Comparison of ENCODE assay signal across 14 cellular contexts in the genomic region with DNA sequence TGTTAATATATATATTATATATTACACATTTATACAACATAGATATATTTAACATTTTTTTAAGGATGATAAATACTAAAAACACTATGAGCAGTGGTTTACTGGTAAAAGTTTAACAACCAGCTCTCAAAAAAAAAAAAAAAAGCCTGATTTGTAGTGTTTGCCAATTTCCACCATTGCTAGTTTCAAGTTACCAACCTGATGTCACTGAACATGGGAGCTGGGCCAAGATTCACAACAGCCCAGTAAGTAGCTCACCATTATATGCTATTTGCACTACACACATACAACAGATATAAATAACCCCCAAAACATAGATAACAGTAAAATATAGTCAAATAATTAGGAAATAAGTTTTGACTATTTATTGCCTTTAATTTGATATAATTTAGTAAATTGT. TPM values are rescaled to one million over a fixed set of nuclear protein-coding genes. Genes with fewer than 3 reads are reported as not detected.
A peak's percentile ranks its signal among the peaks of the same experiment; 100 is the strongest.
DNase-seq lines count a peak whose midpoint lies in the region; ATAC-seq and TF ChIP-seq lines count a peak whose summit lies in the region.
"Had no signal": no experiment of that assay in that cellular context is flagged by ENCODE, and none has a peak within 500 bp of the region (broad histone marks: within the 10 kb centered on the region; RNA-seq: fewer than 3 reads in every experiment).

No MANE protein-coding gene starts in this region.

- peaks cover 44% of the 10 kb centered on the region for H3K4me1 Mint-ChIP-seq in glutamatergic neuron (ENCODE audit: low read depth, unreplicated experiment)
- H3K4me1 Mint-ChIP-seq: activated CD4-positive, alpha-beta T cell treated with anti-CD3 and anti-CD28 coated beads for 36 hours had no signal

- no peak overlapping the region for H3K4me3 Mint-ChIP-seq in glutamatergic neuron (ENCODE audit: unreplicated experiment)
- H3K4me3 Mint-ChIP-seq: activated CD4-positive, alpha-beta T cell treated with anti-CD3 and anti-CD28 coated beads for 36 hours; activated T-helper 1 cell treated with anti-CD3 and anti-CD28 coated beads, Interleukin-12 subunit alpha, Interleukin-12 subunit beta, Interleukin-2, Interleukin-4 antibody, amounts not matched to agents 30 ng/mL and 10 ng/mL and 1 ng/mL, durations not matched to agents 14 hours and 24 hours and 36 hours had no signal

- ATAC-seq in GM19463 (IDR thresholded peaks at IDR 0.05; ENCODE audit: unreplicated experiment), result no peak
- ATAC-seq: activated CD4-positive, alpha-beta T cell treated with anti-CD3 and anti-CD28 coated beads for 36 hours had no signal

- H3K4me3 ChIP-seq in fibroblast of mammary gland (ENCODE audit: control insufficient read depth, low read depth, low read length), result no peak overlapping the region
- H3K4me3 ChIP-seq: transverse colon had no signal

- no peak for TF ChIP-seq CTCF in fibroblast of mammary gland (conservative IDR thresholded peaks at IDR 0.05; ENCODE audit: control insufficient read depth, insufficient read depth, low read depth, low read length)
- no peak for TF ChIP-seq CTCF in glutamatergic neuron (IDR thresholded peaks at IDR 0.05; ENCODE audit: partially characterized antibody, unreplicated experiment)

- no peaks in the 10 kb centered on the region for H3K36me3 Mint-ChIP-seq in glutamatergic neuron (ENCODE audit: unreplicated experiment)

- H3K27me3 Mint-ChIP-seq in glutamatergic neuron (ENCODE audit: unreplicated experiment), result peaks cover 9% of the 10 kb centered on the region

- DNase-seq in DMS 273 treated with DMSO at 0.1 percent for 48 hours (lab: John Stamatoyannopoulos, UW) (peak; percentile 82), NCI-H1105 treated with DMSO at 0.1 percent for 48 hours (lab: John Stamatoyannopoulos, UW) (peak; percentile 95), NCI-H748 (lab: John Stamatoyannopoulos, UW; ENCODE audit: unreplicated experiment) (peak; percentile 89), fibroblast of mammary gland (ENCODE audit: low read depth) (peak; percentile 74), HuH-7.5 (ENCODE audit: low spot score) (no peak), glutamatergic neuron (no peak), GM19240 (ENCODE audit: insufficient read length, low spot score) (no peak)
- DNase-seq: activated CD4-positive, alpha-beta T cell treated with anti-CD3 and anti-CD28 coated beads for 36 hours; aorta; GDM1; NCI-H526; transverse colon had no signal

- peaks cover 14% of the 10 kb centered on the region for H3K9me3 Mint-ChIP-seq in glutamatergic neuron (ENCODE audit: unreplicated experiment)
- H3K9me3 Mint-ChIP-seq: activated T-helper 1 cell treated with anti-CD3 and anti-CD28 coated beads, Interleukin-12 subunit alpha, Interleukin-12 subunit beta, Interleukin-2, Interleukin-4 antibody, amounts not matched to agents 30 ng/mL and 10 ng/mL and 1 ng/mL, durations not matched to agents 14 hours and 24 hours and 36 hours had no signal

- no peak overlapping the region for H3K27ac Mint-ChIP-seq in glutamatergic neuron (ENCODE audit: unreplicated experiment)
- H3K27ac Mint-ChIP-seq: activated CD4-positive, alpha-beta T cell treated with anti-CD3 and anti-CD28 coated beads for 36 hours; activated T-helper 1 cell treated with anti-CD3 and anti-CD28 coated beads, Interleukin-12 subunit alpha, Interleukin-12 subunit beta, Interleukin-2, Interleukin-4 antibody, amounts not matched to agents 30 ng/mL and 10 ng/mL and 1 ng/mL, durations not matched to agents 14 hours and 24 hours and 36 hours had no signal

RNA-seq across cellular contexts. Expression of a gene that starts 28.9 kb away (rescaled TPM):
- 39.1 TPM for total RNA-seq in glutamatergic neuron (ENCODE audit: unreplicated experiment)

Comparison
In these comparisons a context has a peak if more than half of its experiments do, and no peak if none do; other contexts are left out.
1. DNase-seq: peak in DMS 273 treated with DMSO at 0.1 percent for 48 hours (single experiment), NCI-H1105 treated with DMSO at 0.1 percent for 48 hours (single experiment), NCI-H748 (single experiment) and fibroblast of mammary gland (single experiment); none in HuH-7.5 (single experiment), glutamatergic neuron (single experiment) and GM19240 (single experiment).